8 cellular contexts compared by ENCODE assay signal in the genomic region with DNA sequence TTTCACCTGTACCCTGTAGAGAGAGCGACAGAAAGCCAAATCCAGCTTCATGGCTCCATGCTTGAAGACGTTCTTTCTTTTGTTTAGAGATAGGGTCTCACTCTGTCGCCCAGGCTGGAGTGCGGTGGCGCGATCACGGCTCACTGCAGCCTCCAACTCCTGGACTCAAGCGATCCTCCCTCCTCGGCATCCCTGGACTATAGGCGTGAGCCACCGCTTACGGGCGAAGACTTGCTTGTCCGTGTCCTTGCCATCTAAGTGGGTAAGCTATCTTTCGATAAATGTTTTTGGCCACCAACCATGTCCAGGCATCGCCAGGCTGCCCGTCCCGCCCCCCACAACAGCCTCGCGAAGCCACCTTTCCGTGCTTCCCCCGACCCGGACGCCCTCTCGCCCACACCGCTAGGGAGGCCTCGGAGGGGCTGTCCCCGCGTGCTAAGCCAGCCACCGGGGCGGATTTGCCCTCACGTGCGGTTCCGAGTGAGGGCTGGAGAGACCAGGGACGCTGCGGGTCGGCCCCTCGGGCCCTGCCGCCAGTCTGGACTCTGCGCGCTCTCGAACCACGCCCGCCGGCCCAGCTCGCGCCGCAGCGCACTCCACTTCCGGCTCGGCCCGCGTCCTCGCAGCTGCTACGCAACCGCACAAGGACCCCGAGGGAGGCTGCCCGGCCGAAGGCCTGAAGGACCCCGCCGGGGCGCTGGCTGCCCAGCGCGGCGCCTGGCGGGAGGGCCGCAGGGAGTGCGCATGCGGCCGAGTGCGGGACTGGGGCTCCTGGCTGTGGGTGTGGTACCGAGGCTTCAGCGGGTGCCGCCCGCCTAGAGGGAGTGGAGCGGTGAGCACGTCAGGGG. TPM values are rescaled to one million over a fixed set of nuclear protein-coding genes. Genes with fewer than 3 reads are reported as not detected.
DNase-seq lines count a peak whose midpoint lies in the region; ATAC-seq and TF ChIP-seq lines count a peak whose summit lies in the region.
"Not testable (repeated sequence)": the region's sequence is repeated elsewhere in the genome, so short reads cannot be mapped to it uniquely, and the experiment has no call there.

Gene RABL2B (minus strand): TSS at position 604 of the 848 bp plus-strand sequence. CDS start 1,342 bp downstream, outside the sequence.

- TF ChIP-seq CTCF in GM13977 (IDR thresholded peaks at IDR 0.05; ENCODE audit: extremely low read depth, insufficient read depth, missing control alignments); left ventricle myocardium inferior (IDR thresholded peaks at IDR 0.05; ENCODE audit: borderline replicate concordance): not testable (repeated sequence)
- TF ChIP-seq CTCF in transverse colon (IDR thresholded peaks at IDR 0.05), result peak in 1 of 5 experiments; percentile 17

- not testable (repeated sequence) for H3K9me3 Mint-ChIP-seq in T-helper 1 cell treated with Interleukin-12 subunit alpha and Interleukin-12 subunit beta and Interleukin-4 antibody, amounts not matched to agents 30 μg/mL and 1 μg/mL, for 36 hours

- H3K4me1 ChIP-seq in left ventricle myocardium inferior, transverse colon: not testable (repeated sequence)

- in situ Hi-C loops in GM13977 (cut with MboI; ENCODE audit: low pct_unique_long_range_greater_than_20kb, low sequenced_read_pairs, unreplicated experiment); transverse colon (cut with MboI; ENCODE audit: low pct_ligation_motif_present in 1 of 4, low pct_unique_long_range_greater_than_20kb in 1 of 4, low sequenced_read_pairs in 3 of 4): not testable (repeated sequence)

- H3K36me3 Mint-ChIP-seq in T-helper 1 cell treated with Interleukin-12 subunit alpha and Interleukin-12 subunit beta and Interleukin-4 antibody, amounts not matched to agents 30 μg/mL and 1 μg/mL, for 36 hours (ENCODE audit: low read depth), result not testable (repeated sequence)

- peak; percentile 46 for TF ChIP-seq POLR2A in transverse colon (IDR thresholded peaks at IDR 0.05)

- DNase-seq in GM13977 (ENCODE audit: low spot score) (peak; percentile 94), NCI-H146 (lab: John Stamatoyannopoulos, UW) (peak; percentile 80), amniotic epithelial cell (ENCODE audit: low read depth) (peak; percentile 72), left ventricle myocardium inferior (peak; percentile 91), posterior vena cava (ENCODE audit: low spot score) (peak; percentile 97), transverse colon (peak; percentile 95)

- 1% methylated on average over 15 of the region's 77 CpGs; no CpG with 5 or more reads in 1 of the 2 donors for WGBS in transverse colon (ENCODE audit: low coverage in 1 of 2), 2 donors

- H3K27ac Mint-ChIP-seq in T-helper 1 cell treated with Interleukin-12 subunit alpha and Interleukin-12 subunit beta and Interleukin-4 antibody, amounts not matched to agents 30 μg/mL and 1 μg/mL, for 36 hours, result peak within 1 kb of the TSS; percentile 65

- not testable (repeated sequence) for H3K36me3 ChIP-seq in left ventricle myocardium inferior, transverse colon

- not testable (repeated sequence) for H3K27me3 ChIP-seq in left ventricle myocardium inferior (ENCODE audit: low read depth); transverse colon

- peak within 1 kb of the TSS; percentile 84 for H3K4me3 Mint-ChIP-seq in T-helper 1 cell treated with Interleukin-12 subunit alpha and Interleukin-12 subunit beta and Interleukin-4 antibody, amounts not matched to agents 30 μg/mL and 1 μg/mL, for 36 hours

- peak; percentile 97 for ATAC-seq in HG02840 (IDR thresholded peaks at IDR 0.05; ENCODE audit: low FRiP score, unreplicated experiment)

- not testable (repeated sequence) for TF ChIP-seq EP300 in transverse colon (IDR thresholded peaks at IDR 0.05; ENCODE audit: low read depth)

- not testable (repeated sequence) for H3K9me3 ChIP-seq in left ventricle myocardium inferior (replicated peaks); transverse colon

- H3K27ac ChIP-seq in left ventricle myocardium inferior (replicated peaks) (peak within 1 kb of the TSS; percentile 46), transverse colon (peak within 1 kb of the TSS; percentile 21 to 62 (median 47))

- not testable (repeated sequence) for H3K4me1 Mint-ChIP-seq in T-helper 1 cell treated with Interleukin-12 subunit alpha and Interleukin-12 subunit beta and Interleukin-4 antibody, amounts not matched to agents 30 μg/mL and 1 μg/mL, for 36 hours (ENCODE audit: low read depth)

- H3K27me3 Mint-ChIP-seq in T-helper 1 cell treated with Interleukin-12 subunit alpha and Interleukin-12 subunit beta and Interleukin-4 antibody, amounts not matched to agents 30 μg/mL and 1 μg/mL, for 36 hours (ENCODE audit: low read depth), result not testable (repeated sequence)

- intact Hi-C loops in left ventricle myocardium inferior (cut with micrococcal nuclease); posterior vena cava (cut with DNase I); transverse colon (cut with DNase I; ENCODE audit: low total_unique reads): not testable (repeated sequence)

- H3K4me3 ChIP-seq in left ventricle myocardium inferior (peak within 1 kb of the TSS; percentile 70), transverse colon (peak within 1 kb of the TSS; percentile 34 to 66 (median 46))

RNA-seq across cellular contexts. Expression of gene RABL2B, which starts in this region (rescaled TPM):
- total RNA-seq in left ventricle myocardium inferior (8.7 TPM), posterior vena cava (10 to 100 TPM; 15.9 to 19.2 TPM), transverse colon (10 to 100 TPM in 3 of 4 donors, 1 to 10 TPM in 1; 7.8 to 18.2 (median 13.2) TPM)

Comparison
In these comparisons a context has a peak if more than half of its experiments do, and no peak if none do; other contexts are left out.
1. Peak in every context shown above with its lines: DNase-seq, ATAC-seq, H3K4me3 ChIP-seq and H3K27ac ChIP-seq.